Comparison of ENCODE assay signal across 1 cellular context in genomic region chr1:46284597-46285564, GRCh38.
TF ChIP-seq lines count a peak whose summit lies in the region.

No MANE protein-coding gene starts in this region.

TF ChIP-seq in K562, 482 proteins besides CTCF, POLR2A, EP300 and RAD21 (continues in another document):
- TF ChIP-seq SUPT5H (IDR thresholded peaks at IDR 0.05) (peak; percentile 16), POLR2AphosphoS5 (IDR thresholded peaks at IDR 0.05; ENCODE audit: control insufficient read depth, insufficient read depth, low read depth, low read length) (0 out of 2 replicates have a peak, but pooled peaks have one; percentile 18), RCOR1 (IDR thresholded peaks at IDR 0.05; ENCODE audit: borderline replicate concordance in 1 of 2, low read depth in 2 of 2, low read length in 2 of 2) (no peak), POLR2G (IDR thresholded peaks at IDR 0.05; ENCODE audit: low read depth, low read length) (0 out of 2 replicates have a peak, but pooled peaks have one; percentile 22), CBFA2T3 (IDR thresholded peaks at IDR 0.05) (0 out of 2 replicates have a peak, but pooled peaks have one; percentile 5), ZNF311 (CRISPR knock-in tag; IDR thresholded peaks at IDR 0.05) (no peak), ZFP1 (CRISPR knock-in tag; IDR thresholded peaks at IDR 0.05) (no peak), ZNF324 (CRISPR knock-in tag; IDR thresholded peaks at IDR 0.05) (no peak), CHD7 (IDR thresholded peaks at IDR 0.05; ENCODE audit: low read depth, low read length) (no peak), ZBTB33 (CRISPR knock-in tag; IDR thresholded peaks at IDR 0.05) (no peak), ZNF609 (CRISPR knock-in tag; IDR thresholded peaks at IDR 0.05; ENCODE audit: borderline replicate concordance) (no peak), ZNF184 (CRISPR knock-in tag; IDR thresholded peaks at IDR 0.05) (no peak), CREB5 (CRISPR knock-in tag; IDR thresholded peaks at IDR 0.05) (no peak), KLF6 (CRISPR knock-in tag; IDR thresholded peaks at IDR 0.05; ENCODE audit: borderline replicate concordance) (no peak), XRCC5 (IDR thresholded peaks at IDR 0.05; ENCODE audit: low read depth, low read length) (no peak), ZNF431 (CRISPR knock-in tag; IDR thresholded peaks at IDR 0.05) (no peak), ZNF133 (CRISPR knock-in tag; IDR thresholded peaks at IDR 0.05) (no peak), JUND (IDR thresholded peaks at IDR 0.05; ENCODE audit: borderline replicate concordance, low read depth, low read length) (no peak), JUND (tag; IDR thresholded peaks at IDR 0.05; ENCODE audit: borderline replicate concordance, low read depth, low read length) (0 out of 3 replicates have a peak, but pooled peaks have one; percentile 11), HES1 (IDR thresholded peaks at IDR 0.05; ENCODE audit: low read depth) (no peak), PHTF2 (CRISPR knock-in tag; IDR thresholded peaks at IDR 0.05) (no peak), FOXA1 (IDR thresholded peaks at IDR 0.05; ENCODE audit: borderline replicate concordance) (no peak), RREB1 (CRISPR knock-in tag; IDR thresholded peaks at IDR 0.05) (no peak), POLR2B (IDR thresholded peaks at IDR 0.05; ENCODE audit: low read depth, partially characterized antibody) (peak; percentile 5), ZEB2 (IDR thresholded peaks at IDR 0.05) (peak; percentile 60; the same call in 1 of the 2 replicates), KAT8 (IDR thresholded peaks at IDR 0.05; ENCODE audit: low read depth) (no peak)
